Comparison of ENCODE assay signal across 9 cellular contexts in the genomic region with DNA sequence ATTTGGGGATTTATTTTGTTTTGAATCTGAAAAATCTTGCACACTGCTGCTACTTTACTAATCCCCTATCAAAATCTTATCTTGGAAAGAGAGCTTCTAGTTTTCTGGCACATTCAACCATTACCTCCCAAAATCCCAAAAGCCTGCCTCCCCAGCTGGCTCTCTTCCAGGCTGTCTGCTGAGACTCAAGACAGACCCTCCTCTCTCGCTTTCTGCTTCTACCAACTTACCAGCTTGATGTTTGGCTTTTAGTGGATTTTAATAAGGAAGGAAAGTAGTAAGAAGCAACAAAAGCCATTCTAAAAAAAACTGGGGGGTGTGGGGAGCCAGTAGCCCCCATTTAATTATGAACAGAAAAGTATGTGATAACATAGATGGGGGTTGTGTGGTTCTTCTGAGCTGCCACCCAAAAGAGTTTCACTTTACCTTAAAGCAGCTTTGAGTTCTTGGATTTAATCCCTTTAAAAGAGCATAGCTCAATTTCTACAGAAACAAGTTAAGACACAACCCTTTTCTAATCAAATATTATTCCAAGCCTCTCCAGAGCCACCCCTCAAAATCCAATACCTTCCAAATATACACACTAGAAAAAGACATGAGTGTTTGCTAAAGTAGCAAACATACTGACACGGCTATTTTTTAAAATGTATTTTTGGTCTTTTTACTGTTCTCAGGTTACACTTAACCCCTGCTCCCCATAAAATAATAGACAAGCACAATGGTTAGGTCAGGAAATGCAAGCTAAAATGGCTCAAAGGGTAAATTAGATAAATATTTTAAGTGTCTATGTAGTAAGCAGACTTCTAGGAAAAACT.
DNase-seq lines count a peak whose midpoint lies in the region; ATAC-seq and TF ChIP-seq lines count a peak whose summit lies in the region.
"Had no signal": no experiment of that assay in that cellular context is flagged by ENCODE, and none has a peak within 500 bp of the region (broad histone marks: within the 10 kb centered on the region; RNA-seq: fewer than 3 reads in every experiment).

No MANE protein-coding gene starts in this region.

- H3K79me1 ChIP-seq in IMR-90 (ENCODE audit: low read depth in 1 of 2, low read length in 2 of 2) = peaks cover 4 to 34% of the 10 kb centered on the region in 2 experiments; a peak in 3 of 4 replicates

- peak overlapping the region; percentile 84; the same call in 1 of the 3 replicates for H2BK15ac ChIP-seq in IMR-90 (ENCODE audit: low read depth, low read length)

- peaks cover 47% of the 10 kb centered on the region for H3K4me1 Mint-ChIP-seq in WTC11

- CTCF ChIA-PET in IMR-90 (lab: Yijun Ruan, JAX) (interaction anchor here (0.5 to 1.2 kb wide), 5 partner anchors 8 to 73 kb away, joined by 3 to 5 read pairs (median 5); no protein-coding TSS in a partner anchor), WTC11 (lab: Charles Lee) (interaction anchor here (0.5 to 2.1 kb wide), 6 partner anchors 8 to 409 kb away, joined by 3 to 5 read pairs (median 4); no protein-coding TSS in a partner anchor)

- H2BK20ac ChIP-seq in IMR-90 (ENCODE audit: low read depth, low read length) = peak overlapping the region; percentile 93

- peak overlapping the region; percentile 96 for H2BK120ac ChIP-seq in IMR-90 (ENCODE audit: low read depth, low read length)

- peak overlapping the region; percentile 90 for H3K27ac ChIP-seq in IMR-90 (ENCODE audit: insufficient read depth, low read length)

- TF ChIP-seq POLR2A in IMR-90 (IDR thresholded peaks at IDR 0.05; ENCODE audit: low read depth, low read length) = no peak

- peak overlapping the region; percentile 86 to 87 for H4K8ac ChIP-seq in IMR-90 (ENCODE audit: low read depth in 2 of 2, low read length in 2 of 2)

- peak overlapping the region; percentile 77 for H4K5ac ChIP-seq in IMR-90 (ENCODE audit: low read depth, low read length)

- H3K4me3 Mint-ChIP-seq in WTC11 = peak overlapping the region; percentile 46
- H3K4me3 Mint-ChIP-seq: T-helper 1 cell treated with Interleukin-12 subunit alpha and Interleukin-12 subunit beta and Interleukin-4 antibody, amounts not matched to agents 30 μg/mL and 1 μg/mL, for 36 hours had no signal

- peak overlapping the region; percentile 74 for H2BK5ac ChIP-seq in IMR-90 (ENCODE audit: low read depth, low read length, poor library complexity, severe bottlenecking)

- no peak overlapping the region for H2AK9ac ChIP-seq in IMR-90 (replicated peaks; ENCODE audit: low read depth, low read length, poor library complexity)

- H3K9me3 ChIP-seq in IMR-90 (ENCODE audit: control insufficient read depth, insufficient read depth, low read length) = no peaks in the 10 kb centered on the region

- peaks cover 3% of the 10 kb centered on the region for H3K36me3 ChIP-seq in IMR-90 (ENCODE audit: control insufficient read depth, insufficient read depth, low read length)

- H3K27me3 Mint-ChIP-seq in WTC11 (ENCODE audit: low read depth) = no peaks in the 10 kb centered on the region

- DNase-seq in AG09309 (ENCODE audit: low read depth) (no peak), IMR-90 (no peak), WTC11 (ENCODE audit: low spot score) (no peak), left kidney (ENCODE audit: low read depth, low spot score) (peak; percentile 39), kidney glomerular epithelial cell (lab: John Stamatoyannopoulos, UW) (no peak), T1000 (lab: John Stamatoyannopoulos, UW) (no peak), NCI-H128 (lab: John Stamatoyannopoulos, UW; ENCODE audit: unreplicated experiment) (no peak)

- POLR2A ChIA-PET in IMR-90 (lab: Charles Lee; ENCODE audit: unreplicated experiment) = interaction anchor here (0.7 kb wide), 1 partner anchor 270 kb away, joined by 3 read pairs; no protein-coding TSS in a partner anchor
- POLR2A ChIA-PET in WTC11 (lab: Charles Lee) = interaction anchor here (0.5 kb wide), 1 partner anchor 380 kb away, joined by 3 read pairs; no protein-coding TSS in a partner anchor

- H2AFZ ChIP-seq in IMR-90 (replicated peaks; ENCODE audit: low read length, poor library complexity) = peak overlapping the region; percentile 67

- H2AK5ac ChIP-seq in IMR-90 (ENCODE audit: low read depth, low read length) = peak overlapping the region; percentile 65; the same call in 1 of the 2 replicates

- H3K4ac ChIP-seq in IMR-90 (ENCODE audit: low read depth, low read length) = peak overlapping the region; percentile 91

- H3K9me1 ChIP-seq in IMR-90 (ENCODE audit: insufficient read depth, low read length) = peaks cover 14% of the 10 kb centered on the region

- peak overlapping the region; percentile 65 for H3K23ac ChIP-seq in IMR-90 (ENCODE audit: low read depth, low read length)

- peak overlapping the region; percentile 97 for H3K18ac ChIP-seq in IMR-90 (ENCODE audit: low read depth, low read length)

- no peak for TF ChIP-seq RAD21 in IMR-90 (IDR thresholded peaks at IDR 0.05; ENCODE audit: low read length)

- H3K9me3 Mint-ChIP-seq in WTC11 = no peaks in the 10 kb centered on the region
- H3K9me3 Mint-ChIP-seq: T-helper 1 cell treated with Interleukin-12 subunit alpha and Interleukin-12 subunit beta and Interleukin-4 antibody, amounts not matched to agents 30 μg/mL and 1 μg/mL, for 36 hours had no signal

- H3K4me3 ChIP-seq in AG09309 (ENCODE audit: control insufficient read depth, low read depth, low read length) = peak overlapping the region; percentile 26; the same call in 1 of the 2 replicates
- H3K4me3 ChIP-seq in IMR-90 (ENCODE audit: insufficient read depth, low read depth, low read length) = no peak overlapping the region

- H3K56ac ChIP-seq in IMR-90 (ENCODE audit: extremely low read depth, insufficient read depth, low read length) = peak overlapping the region; percentile 80

- H3K27me3 ChIP-seq in IMR-90 (ENCODE audit: control insufficient read depth, insufficient read depth, low read length) = no peaks in the 10 kb centered on the region

- H3K4me1 ChIP-seq in IMR-90 (ENCODE audit: control insufficient read depth, insufficient read depth, low read length) = peaks cover 14% of the 10 kb centered on the region

- peak overlapping the region; percentile 85 for H3K4me2 ChIP-seq in IMR-90 (ENCODE audit: low read depth, low read length)

- H4K91ac ChIP-seq in IMR-90 (ENCODE audit: insufficient read depth, low read depth, low read length) = peak overlapping the region; percentile 89

- peak overlapping the region; percentile 95 for H3K27ac Mint-ChIP-seq in WTC11
- H3K27ac Mint-ChIP-seq: T-helper 1 cell treated with Interleukin-12 subunit alpha and Interleukin-12 subunit beta and Interleukin-4 antibody, amounts not matched to agents 30 μg/mL and 1 μg/mL, for 36 hours had no signal

- ATAC-seq in IMR-90 (ENCODE audit: low read depth) = peak; percentile 19; the same call in 1 of the 2 replicates
- 0 out of 2 replicates have a peak, but pooled peaks have one; percentile 15 for ATAC-seq in WTC11
- no peak for ATAC-seq in HG03025 (IDR thresholded peaks at IDR 0.05; ENCODE audit: low FRiP score, unreplicated experiment)

- dilution Hi-C loops in IMR-90 (cut with HindIII; ENCODE audit: low sequenced_read_pairs, unreplicated experiment) = no loop called here

- no TSS peak for BruUV-seq in IMR-90 (replicated peaks; lab: Mats Ljungman, UMichigan)

- H3K9ac ChIP-seq in IMR-90 (ENCODE audit: low read depth, low read length) = peak overlapping the region; percentile 59

- H3K36me3 Mint-ChIP-seq in WTC11 = no peaks in the 10 kb centered on the region

- no CpG with 5 or more reads among the region's 2 CpGs for WGBS in IMR-90 (ENCODE audit: extremely low coverage in 2 of 2, insufficient read length in 1 of 2), 2 experiments

- in situ Hi-C loops in IMR-90 (cut with MboI; ENCODE audit: low sequenced_read_pairs) = no loop called here

- H3K14ac ChIP-seq in IMR-90 (replicated peaks; ENCODE audit: low read depth, low read length) = peak overlapping the region; percentile 92

- TF ChIP-seq CTCF in AG09309 (IDR thresholded peaks at IDR 0.05; ENCODE audit: control insufficient read depth, insufficient read depth, low read depth, low read length, missing control alignments) (no peak), IMR-90 (conservative IDR thresholded peaks at IDR 0.05; ENCODE audit: low read depth, low read length) (no peak), WTC11 (IDR thresholded peaks at IDR 0.05) (no peak)

- H4K20me1 ChIP-seq in IMR-90 (ENCODE audit: insufficient read depth, low read length) = no peaks in the 10 kb centered on the region

- intact Hi-C loops in IMR-90 (cut with micrococcal nuclease) = loop anchor here (5.0 kb wide), 1 partner anchor 59 kb away; no protein-coding TSS in a partner anchor

TF ChIP-seq in IMR-90, 13 proteins besides CTCF, POLR2A, EP300 and RAD21:
- TF ChIP-seq MAZ (IDR thresholded peaks at IDR 0.05; ENCODE audit: borderline replicate concordance, low read depth, low read length) (no peak), BHLHE40 (IDR thresholded peaks at IDR 0.05; ENCODE audit: low read depth, low read length) (no peak)

TF ChIP-seq in WTC11, 78 proteins besides CTCF, POLR2A, EP300 and RAD21 (continues in another document):
- TF ChIP-seq, protein P1, sequence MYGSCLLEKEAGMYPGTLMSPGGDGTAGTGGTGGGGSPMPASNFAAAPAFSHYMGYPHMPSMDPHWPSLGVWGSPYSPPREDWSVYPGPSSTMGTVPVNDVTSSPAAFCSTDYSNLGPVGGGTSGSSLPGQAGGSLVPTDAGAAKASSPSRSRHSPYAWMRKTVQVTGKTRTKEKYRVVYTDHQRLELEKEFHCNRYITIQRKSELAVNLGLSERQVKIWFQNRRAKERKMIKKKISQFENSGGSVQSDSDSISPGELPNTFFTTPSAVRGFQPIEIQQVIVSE (CRISPR knock-in tag; IDR thresholded peaks at IDR 0.05; ENCODE audit: borderline replicate concordance) = no peak
- TF ChIP-seq, protein P2, sequence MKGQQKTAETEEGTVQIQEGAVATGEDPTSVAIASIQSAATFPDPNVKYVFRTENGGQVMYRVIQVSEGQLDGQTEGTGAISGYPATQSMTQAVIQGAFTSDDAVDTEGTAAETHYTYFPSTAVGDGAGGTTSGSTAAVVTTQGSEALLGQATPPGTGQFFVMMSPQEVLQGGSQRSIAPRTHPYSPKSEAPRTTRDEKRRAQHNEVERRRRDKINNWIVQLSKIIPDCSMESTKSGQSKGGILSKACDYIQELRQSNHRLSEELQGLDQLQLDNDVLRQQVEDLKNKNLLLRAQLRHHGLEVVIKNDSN (CRISPR knock-in tag; IDR thresholded peaks at IDR 0.05) = no peak
- TF ChIP-seq ZNF219 (CRISPR knock-in tag; IDR thresholded peaks at IDR 0.05; ENCODE audit: borderline replicate concordance) = no peak
- no peak for TF ChIP-seq ETV6 (CRISPR knock-in tag; IDR thresholded peaks at IDR 0.05)
- TF ChIP-seq, protein P3, sequence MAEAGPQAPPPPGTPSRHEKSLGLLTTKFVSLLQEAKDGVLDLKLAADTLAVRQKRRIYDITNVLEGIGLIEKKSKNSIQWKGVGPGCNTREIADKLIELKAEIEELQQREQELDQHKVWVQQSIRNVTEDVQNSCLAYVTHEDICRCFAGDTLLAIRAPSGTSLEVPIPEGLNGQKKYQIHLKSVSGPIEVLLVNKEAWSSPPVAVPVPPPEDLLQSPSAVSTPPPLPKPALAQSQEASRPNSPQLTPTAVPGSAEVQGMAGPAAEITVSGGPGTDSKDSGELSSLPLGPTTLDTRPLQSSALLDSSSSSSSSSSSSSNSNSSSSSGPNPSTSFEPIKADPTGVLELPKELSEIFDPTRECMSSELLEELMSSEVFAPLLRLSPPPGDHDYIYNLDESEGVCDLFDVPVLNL (CRISPR knock-in tag; IDR thresholded peaks at IDR 0.05; ENCODE audit: borderline replicate concordance, low read depth) = no peak
